ENCODE assay signal across 8 cellular contexts in the genomic region with DNA sequence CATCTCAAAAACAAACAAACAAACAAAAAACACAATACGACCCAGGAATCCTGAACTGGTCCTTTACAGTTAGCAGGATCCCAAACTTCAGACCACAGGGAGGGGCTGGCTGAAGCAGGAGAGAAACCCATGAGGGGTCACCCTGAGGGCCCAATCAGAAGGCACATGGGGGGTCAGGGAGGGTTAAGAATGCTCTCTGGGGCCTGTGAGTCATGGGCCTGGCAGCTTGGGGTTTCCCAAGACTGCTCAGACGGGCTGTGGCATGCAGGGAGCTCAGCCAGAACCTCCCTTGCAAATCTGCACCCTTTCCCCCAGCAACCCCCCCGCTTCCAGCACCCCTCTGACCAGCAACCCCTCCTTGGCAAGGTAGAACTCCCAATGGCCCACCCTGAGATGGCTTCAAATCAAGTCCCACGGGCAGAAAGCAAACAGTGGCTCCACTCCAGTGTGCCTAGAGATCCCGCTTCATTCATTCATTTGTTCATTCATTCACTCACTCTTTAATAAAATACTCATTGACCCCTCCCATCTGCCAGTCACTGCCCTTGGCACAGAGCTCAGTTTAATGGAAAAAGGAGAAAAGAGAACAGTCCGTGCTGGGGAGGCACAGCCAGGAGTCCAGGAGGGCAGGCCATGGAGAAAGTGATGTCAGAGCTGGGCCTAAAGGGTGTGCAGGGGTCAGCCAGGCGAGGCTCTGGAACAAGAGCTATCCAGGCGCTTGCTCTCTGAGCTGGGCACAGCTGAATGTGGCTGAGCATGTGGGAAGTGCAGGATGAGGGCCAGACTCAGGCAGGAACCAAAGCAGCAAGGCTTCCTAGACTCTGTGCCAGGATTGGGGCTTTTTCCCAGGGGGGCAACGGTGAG. TPM values are rescaled to one million over a fixed set of nuclear protein-coding genes. Genes with fewer than 3 reads are reported as not detected.
DNase-seq lines count a peak whose midpoint lies in the region; ATAC-seq lines count a peak whose summit lies in the region.

No MANE protein-coding gene starts in this region.

- H3K27ac ChIP-seq in HUES6 (ENCODE audit: low read depth, low read length) (peak overlapping the region; percentile 52; the same call in 1 of the 2 replicates), cingulate gyrus (ENCODE audit: low read depth, low read length) (peak overlapping the region; percentile 19), mesodermal cell (ENCODE audit: low read depth, low read length, severe bottlenecking) (peak overlapping the region; percentile 87), aorta (ENCODE audit: low read depth in 1 of 2, low read length in 2 of 2) (peak overlapping the region; percentile 76 to 80)

- 78 to 80% methylated on average over 6 to 8 of the region's 9 CpGs for WGBS in mesodermal cell (ENCODE audit: insufficient coverage in 2 of 2), 2 experiments
- WGBS in aorta, 2 donors = 5% methylated on average over 9 of the region's 9 CpGs

- H3K9me3 ChIP-seq in HUES6 (ENCODE audit: control insufficient read depth, insufficient read depth, low read depth, low read length) = no peaks in the 10 kb centered on the region
- H3K9me3 ChIP-seq in mesodermal cell (ENCODE audit: control insufficient read depth, low read length) = no peaks in the 10 kb centered on the region
- H3K9me3 ChIP-seq in aorta (ENCODE audit: control insufficient read depth, low read length) = no peaks in the 10 kb centered on the region

- intact Hi-C loops in aorta (cut with DNase I) = loop anchor here in 1 of 2 donors (2.0 to 10.0 kb wide), 3 partner anchors 36 to 148 kb away; no protein-coding TSS in a partner anchor

- DNase-seq in AG08395 (ENCODE audit: low spot score) (peak; percentile 98), aorta (peak; percentile 92 to 94), SHP77 treated with DMSO at 0.1 percent for 48 hours (lab: John Stamatoyannopoulos, UW) (no peak)

- H3K4me3 ChIP-seq in HUES6 (ENCODE audit: low read depth, low read length) (no peak overlapping the region), mesodermal cell (ENCODE audit: extremely low read depth, insufficient read depth, low read length, poor library complexity, severe bottlenecking) (no peak overlapping the region), aorta (ENCODE audit: low read length in 2 of 2) (no peak overlapping the region)

- peak overlapping the region; percentile 18 for H3K9ac ChIP-seq in HUES6 (ENCODE audit: low read length)

- H3K4me1 ChIP-seq in HUES6 (ENCODE audit: control insufficient read depth, insufficient read depth, low read length) (peaks cover 32% of the 10 kb centered on the region), mesodermal cell (ENCODE audit: control insufficient read depth, insufficient read depth, low read length, poor library complexity, severe bottlenecking) (peaks cover 51% of the 10 kb centered on the region), aorta (ENCODE audit: control insufficient read depth in 1 of 2, insufficient read depth in 2 of 2, low read length in 2 of 2) (peaks cover 1 to 5% of the 10 kb centered on the region in 2 donors)

- peak; percentile 86 for ATAC-seq in aorta (ENCODE audit: low FRiP score)
- ATAC-seq in GM21723 (IDR thresholded peaks at IDR 0.05; ENCODE audit: unreplicated experiment) = no peak
- no peak for ATAC-seq in GM18870 (IDR thresholded peaks at IDR 0.05; ENCODE audit: unreplicated experiment)

- H3K36me3 ChIP-seq in HUES6 (ENCODE audit: control insufficient read depth, insufficient read depth, low read length) = no peaks in the 10 kb centered on the region
- no peaks in the 10 kb centered on the region for H3K36me3 ChIP-seq in mesodermal cell (ENCODE audit: control insufficient read depth, insufficient read depth, low read length)
- no peaks in the 10 kb centered on the region for H3K36me3 ChIP-seq in aorta (ENCODE audit: control insufficient read depth in 1 of 2, insufficient read depth in 2 of 2, low read length in 1 of 2)

- H3K27me3 ChIP-seq in HUES6 (ENCODE audit: control insufficient read depth, insufficient read depth, low read length) (no peaks in the 10 kb centered on the region), aorta (ENCODE audit: control insufficient read depth in 1 of 2, insufficient read depth in 2 of 2, low read length in 1 of 2) (no peaks in the 10 kb centered on the region)

RNA-seq across cellular contexts. Expression of a gene that starts 8.2 kb away (rescaled TPM):
- polyA plus RNA-seq in mesodermal cell (2013, experiment 1 of 2) = 4.8 TPM
- 5.2 TPM for polyA plus RNA-seq in mesodermal cell (2013, experiment 2 of 2)
- total RNA-seq in aorta = 1 to 10 TPM; 1.2 to 1.3 TPM
- polyA plus RNA-seq in aorta = 1 to 10 TPM; 1.3 to 4.6 TPM

RNA-seq across cellular contexts. Expression of a gene that starts 40.6 kb away (rescaled TPM):
- 81.1 TPM for polyA plus RNA-seq in mesodermal cell (2013, experiment 1 of 2)
- 60.5 TPM for polyA plus RNA-seq in mesodermal cell (2013, experiment 2 of 2)
- 100 to 1,000 TPM; 418 to 507 TPM for total RNA-seq in aorta
- 100 to 1,000 TPM; 192 to 584 TPM for polyA plus RNA-seq in aorta

RNA-seq across cellular contexts. Expression of a gene that starts 48.3 kb away (rescaled TPM):
- polyA plus RNA-seq in mesodermal cell (2013, experiment 1 of 2) = 37.2 TPM
- 28.1 TPM for polyA plus RNA-seq in mesodermal cell (2013, experiment 2 of 2)
- 100 to 1,000 TPM in 1 of 2 donors, 10 to 100 TPM in 1; 76.9 to 102 TPM for total RNA-seq in aorta
- 10 to 100 TPM; 19.8 to 26.4 TPM for polyA plus RNA-seq in aorta

RNA-seq across cellular contexts. Expression of a gene that starts 56.9 kb away (rescaled TPM):
- polyA plus RNA-seq in mesodermal cell (2013, experiment 1 of 2) = not detected
- not detected for polyA plus RNA-seq in mesodermal cell (2013, experiment 2 of 2)
- not detected for total RNA-seq in aorta
- polyA plus RNA-seq in aorta = 1 to 10 TPM in 1 of 2 donors, not detected in 1; 5.8 TPM

Comparison
In these comparisons a context has a peak if more than half of its experiments do, and no peak if none do; other contexts are left out.
1. H3K27ac ChIP-seq: peak in every context shown above with its lines; median percentile 87 in mesodermal cell; 78 in aorta; 52 in HUES6; 19 in cingulate gyrus.